Comparison of ENCODE assay signal across 22 cellular contexts in the genomic region with DNA sequence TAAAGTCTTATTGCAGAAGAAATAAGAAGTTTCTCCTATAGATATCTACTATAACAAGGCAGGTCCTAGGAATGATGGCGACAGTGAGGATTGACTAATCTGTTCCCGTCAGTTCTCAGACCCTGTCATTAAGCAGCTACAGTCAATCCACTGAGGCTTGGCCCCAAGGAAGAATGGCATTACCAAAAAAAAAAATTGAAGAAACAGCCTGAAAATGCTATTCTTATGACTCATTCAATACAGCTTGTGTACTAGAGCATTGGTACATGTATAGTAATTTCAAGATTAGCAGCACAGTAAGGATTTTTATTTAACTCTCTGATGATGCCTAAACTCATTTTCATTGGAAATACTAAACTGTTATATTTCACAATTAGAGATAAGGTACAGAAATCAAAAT.
DNase-seq lines count a peak whose midpoint lies in the region; TF ChIP-seq lines count a peak whose summit lies in the region.
"Had no signal": no experiment of that assay in that cellular context is flagged by ENCODE, and none has a peak within 500 bp of the region (broad histone marks: within the 10 kb centered on the region; RNA-seq: fewer than 3 reads in every experiment).

No MANE protein-coding gene starts in this region.

- H3K4me1 ChIP-seq in smooth muscle cell (ENCODE audit: low read depth): no peaks in the 10 kb centered on the region
- H3K4me1 ChIP-seq: A549, Caco-2 had no signal

- no peak overlapping the region for H2AFZ ChIP-seq in smooth muscle cell (ENCODE audit: low read depth)
- H2AFZ ChIP-seq: GM23338 had no signal

- H3K27ac Mint-ChIP-seq in progenitor cell of endocrine pancreas: no peak overlapping the region
- H3K27ac Mint-ChIP-seq: B cell; CD4-positive, CD25-positive, alpha-beta regulatory T cell; CD8-positive, alpha-beta T cell; GM23338; H9 had no signal

- no peaks in the 10 kb centered on the region for H3K27me3 ChIP-seq in smooth muscle cell (ENCODE audit: low read depth)
- H3K27me3 ChIP-seq: BLaER1 had no signal

- H4K20me1 ChIP-seq in smooth muscle cell (ENCODE audit: low read depth): no peaks in the 10 kb centered on the region
- H4K20me1 ChIP-seq: BLaER1 had no signal

- no peak overlapping the region for H3K4me3 Mint-ChIP-seq in progenitor cell of endocrine pancreas (ENCODE audit: low read depth)
- H3K4me3 Mint-ChIP-seq: B cell; CD4-positive, CD25-positive, alpha-beta regulatory T cell; CD8-positive, alpha-beta T cell; GM23338; H9 had no signal

- peak overlapping the region; percentile 39 for H3K27ac ChIP-seq in smooth muscle cell (ENCODE audit: low read depth)
- H3K27ac ChIP-seq: A549, BLaER1, C4-2B had no signal

- H3F3A ChIP-seq in smooth muscle cell (ENCODE audit: low read depth): no peaks in the 10 kb centered on the region

- no peak overlapping the region for H3K9ac ChIP-seq in smooth muscle cell (ENCODE audit: low read depth)
- H3K9ac ChIP-seq: BLaER1 had no signal

- no peaks in the 10 kb centered on the region for H3K4me1 Mint-ChIP-seq in progenitor cell of endocrine pancreas (ENCODE audit: low read depth)
- H3K4me1 Mint-ChIP-seq: B cell; CD4-positive, CD25-positive, alpha-beta regulatory T cell; H9 had no signal

- H3K36me3 ChIP-seq in smooth muscle cell (ENCODE audit: low read depth): no peaks in the 10 kb centered on the region
- H3K36me3 ChIP-seq: BLaER1 had no signal

- H3K27me3 Mint-ChIP-seq in progenitor cell of endocrine pancreas: no peaks in the 10 kb centered on the region
- H3K27me3 Mint-ChIP-seq: B cell; CD4-positive, CD25-positive, alpha-beta regulatory T cell had no signal

- H3K36me3 Mint-ChIP-seq in progenitor cell of endocrine pancreas (ENCODE audit: insufficient read depth): no peaks in the 10 kb centered on the region
- H3K36me3 Mint-ChIP-seq: CD4-positive, CD25-positive, alpha-beta regulatory T cell; CD8-positive, alpha-beta T cell had no signal

- no peaks in the 10 kb centered on the region for H3K79me2 ChIP-seq in smooth muscle cell (ENCODE audit: low read depth)

- DNase-seq in ELR (ENCODE audit: low read depth): peak; percentile 52
- peak; percentile 4 for DNase-seq in RKO (ENCODE audit: low spot score)
- peak; percentile 2 for DNase-seq in fibroblast of pulmonary artery (ENCODE audit: low read depth)
- no peak for DNase-seq in smooth muscle cell (lab: John Stamatoyannopoulos, UW; ENCODE audit: unreplicated experiment)
- no peak for DNase-seq in progenitor cell of endocrine pancreas (ENCODE audit: low spot score, unreplicated experiment)
- no peak for DNase-seq in Ammon's horn (ENCODE audit: low spot score)
- no peak for DNase-seq in iPS-NIHi11 (ENCODE audit: low spot score)
- no peak for DNase-seq in NCI-H1694 (lab: John Stamatoyannopoulos, UW)
- DNase-seq: 8988T; Caco-2; CD4-positive, CD25-positive, alpha-beta regulatory T cell; CD8-positive, alpha-beta T cell; DMS153; DND-41; GDM1; H9 had no signal

- TF ChIP-seq CTCF in fibroblast of pulmonary artery (IDR thresholded peaks at IDR 0.05; ENCODE audit: low read length, missing control alignments): no peak
- TF ChIP-seq CTCF in smooth muscle cell (IDR thresholded peaks at IDR 0.05; ENCODE audit: borderline replicate concordance, insufficient read depth, poor library complexity, severe bottlenecking): no peak
- no peak for TF ChIP-seq CTCF in progenitor cell of endocrine pancreas (IDR thresholded peaks at IDR 0.05; ENCODE audit: unreplicated experiment)

- H3K9me3 Mint-ChIP-seq in progenitor cell of endocrine pancreas (ENCODE audit: low read depth): peaks cover 3% of the 10 kb centered on the region
- H3K9me3 Mint-ChIP-seq: CD8-positive, alpha-beta T cell had no signal

- H3K9me3 ChIP-seq in smooth muscle cell (replicated peaks; ENCODE audit: low read depth): no peaks in the 10 kb centered on the region
- H3K9me3 ChIP-seq: A549, Caco-2 had no signal

- WGBS in smooth muscle cell (ENCODE audit: low lambda C conversion rate): 66% methylated on average over 2 of the region's 2 CpGs

- H3K4me3 ChIP-seq in fibroblast of pulmonary artery (replicated peaks; ENCODE audit: low read depth, low read length): no peak overlapping the region
- H3K4me3 ChIP-seq in smooth muscle cell: no peak overlapping the region
- H3K4me3 ChIP-seq: A549, BLaER1, GM12878, GM23338 had no signal

- H3K4me2 ChIP-seq in smooth muscle cell: no peak overlapping the region
- H3K4me2 ChIP-seq: A549, BLaER1, GM23338 had no signal

Comparison
In these comparisons a context has a peak if more than half of its experiments do, and no peak if none do; other contexts are left out.
1. DNase-seq: peak in ELR (single experiment), RKO (single experiment) and fibroblast of pulmonary artery (single experiment); none in smooth muscle cell (single experiment), progenitor cell of endocrine pancreas (single experiment), Ammon's horn (single experiment), iPS-NIHi11 (single experiment) and NCI-H1694 (single experiment).